Comparison of ENCODE assay signal across 7 cellular contexts in the genomic region with DNA sequence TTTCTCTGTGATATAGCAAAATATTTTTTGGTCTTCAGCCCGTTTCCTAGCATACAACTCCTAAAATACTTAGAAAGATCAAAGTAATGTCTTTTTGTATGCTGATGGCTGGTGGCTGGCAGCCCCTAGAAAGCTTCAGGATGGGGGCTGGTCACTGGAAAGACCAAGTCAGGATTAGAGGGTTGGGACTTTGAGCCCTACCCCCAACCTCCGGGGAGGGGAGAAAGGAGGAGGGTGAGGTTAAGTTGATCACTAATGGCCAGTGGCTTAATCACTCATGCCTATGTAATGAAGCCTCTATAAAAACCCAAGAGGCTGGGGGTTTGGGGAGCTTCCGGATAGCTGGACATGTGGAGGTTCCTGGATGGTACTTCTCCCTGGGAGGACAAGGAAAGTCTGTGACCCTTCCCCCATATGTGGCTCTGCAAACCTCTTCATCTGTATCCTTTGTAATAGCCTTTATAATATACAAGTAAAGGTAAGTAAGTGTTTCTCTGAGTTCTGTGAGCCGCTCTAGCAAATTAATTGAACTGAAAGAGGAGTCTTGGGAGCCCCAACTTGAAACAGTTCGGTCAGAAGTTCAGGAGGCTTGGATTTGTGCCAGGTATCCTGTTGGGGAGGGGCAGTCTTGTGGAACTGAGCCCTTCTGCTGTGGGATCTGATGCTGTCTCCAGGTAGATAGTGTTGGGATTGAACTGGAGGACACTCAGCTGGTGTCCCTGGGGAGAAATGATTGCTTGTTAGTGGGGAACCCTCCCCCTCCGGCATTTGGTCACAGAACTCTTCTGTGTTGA. TPM values are rescaled to one million over a fixed set of nuclear protein-coding genes. Genes with fewer than 3 reads are reported as not detected.
DNase-seq lines count a peak whose midpoint lies in the region; ATAC-seq lines count a peak whose summit lies in the region.
"Had no signal": no experiment of that assay in that cellular context is flagged by ENCODE, and none has a peak within 500 bp of the region (broad histone marks: within the 10 kb centered on the region; RNA-seq: fewer than 3 reads in every experiment).

No MANE protein-coding gene starts in this region.

- no peaks in the 10 kb centered on the region for H3K27me3 Mint-ChIP-seq in activated T-cell treated with anti-CD3 and anti-CD28 coated beads, Interleukin-2, amount 50 U/mL, for 24 hours
- no peaks in the 10 kb centered on the region for H3K27me3 Mint-ChIP-seq in activated T-helper 2 cell treated with anti-CD3 and anti-CD28 coated beads, Interferon-gamma antibody, Interleukin-2, Interleukin-4, amounts not matched to agents 10 μg/mL and 5 μg/mL and 100 μg/mL, durations not matched to agents 14 hours and 24 hours and 36 hours (ENCODE audit: low read depth)

- intact Hi-C loops in activated T-helper 2 cell treated with anti-CD3 and anti-CD28 coated beads, Interferon-gamma antibody, Interleukin-2, Interleukin-4, amounts not matched to agents 10 μg/mL and 5 μg/mL and 100 μg/mL, durations not matched to agents 14 hours and 24 hours and 36 hours (cut with micrococcal nuclease), result no loop called here

- no peaks in the 10 kb centered on the region for H3K27me3 ChIP-seq in skeletal muscle tissue (ENCODE audit: control insufficient read depth in 3 of 3, insufficient read depth in 3 of 3, low read length in 3 of 3)
- H3K27me3 ChIP-seq in HAP-1 (ENCODE audit: low read depth), result no peaks in the 10 kb centered on the region

- no peaks in the 10 kb centered on the region for H3K9me3 ChIP-seq in skeletal muscle tissue (ENCODE audit: control insufficient read depth in 3 of 3, low read length in 3 of 3)
- H3K9me3 ChIP-seq in HAP-1, result no peaks in the 10 kb centered on the region

- peak overlapping the region; percentile 54 for H3K27ac ChIP-seq in skeletal muscle tissue (ENCODE audit: low read depth, low read length)

- in situ Hi-C loops in HAP-1 (cut with MboI; ENCODE audit: low sequenced_read_pairs), result no loop called here

- peak overlapping the region; percentile 93 for H3K27ac Mint-ChIP-seq in activated T-cell treated with anti-CD3 and anti-CD28 coated beads, Interleukin-2, amount 50 U/mL, for 24 hours
- peak overlapping the region; percentile 46 for H3K27ac Mint-ChIP-seq in activated T-helper 2 cell treated with anti-CD3 and anti-CD28 coated beads, Interferon-gamma antibody, Interleukin-2, Interleukin-4, amounts not matched to agents 10 μg/mL and 5 μg/mL and 100 μg/mL, durations not matched to agents 14 hours and 24 hours and 36 hours

- no peaks in the 10 kb centered on the region for H3K9me3 Mint-ChIP-seq in activated T-cell treated with anti-CD3 and anti-CD28 coated beads, Interleukin-2, amount 50 U/mL, for 24 hours
- no peaks in the 10 kb centered on the region for H3K9me3 Mint-ChIP-seq in activated T-helper 2 cell treated with anti-CD3 and anti-CD28 coated beads, Interferon-gamma antibody, Interleukin-2, Interleukin-4, amounts not matched to agents 10 μg/mL and 5 μg/mL and 100 μg/mL, durations not matched to agents 14 hours and 24 hours and 36 hours
- H3K9me3 Mint-ChIP-seq: CD14-positive monocyte had no signal

- ATAC-seq in HG03565 (IDR thresholded peaks at IDR 0.05; ENCODE audit: unreplicated experiment), result no peak

- no peak for DNase-seq in activated T-cell treated with anti-CD3 and anti-CD28 coated beads, Interleukin-2, amount 50 U/mL, for 24 hours
- DNase-seq in activated T-cell treated with anti-CD3 and anti-CD28 coated beads, Interleukin-2, amount 50 U/mL, for 48 hours, result no peak
- no peak for DNase-seq in activated T-helper 2 cell treated with anti-CD3 and anti-CD28 coated beads, Interferon-gamma antibody, Interleukin-2, Interleukin-4, amounts not matched to agents 10 μg/mL and 5 μg/mL and 100 μg/mL, durations not matched to agents 14 hours and 24 hours and 36 hours (ENCODE audit: low spot score)
- DNase-seq in HAP-1 (ENCODE audit: low spot score in 2 of 2), result no peak

- peaks cover 75% of the 10 kb centered on the region for H3K4me1 Mint-ChIP-seq in activated T-cell treated with anti-CD3 and anti-CD28 coated beads, Interleukin-2, amount 50 U/mL, for 24 hours (ENCODE audit: low read depth)
- peaks cover 60% of the 10 kb centered on the region for H3K4me1 Mint-ChIP-seq in activated T-helper 2 cell treated with anti-CD3 and anti-CD28 coated beads, Interferon-gamma antibody, Interleukin-2, Interleukin-4, amounts not matched to agents 10 μg/mL and 5 μg/mL and 100 μg/mL, durations not matched to agents 14 hours and 24 hours and 36 hours (ENCODE audit: low read depth)

- H3K36me3 ChIP-seq in skeletal muscle tissue (ENCODE audit: control insufficient read depth in 3 of 3, insufficient read depth in 3 of 3, low read length in 3 of 3), result peaks cover 0 to 5% (median under 1%) of the 10 kb centered on the region in 3 donors
- H3K36me3 ChIP-seq in HAP-1 (replicated peaks), result peaks cover 10% of the 10 kb centered on the region

- H3K4me1 ChIP-seq in skeletal muscle tissue (ENCODE audit: control insufficient read depth in 3 of 3, insufficient read depth in 3 of 3, low read length in 3 of 3) (peaks cover 40 to 73% (median 49%) of the 10 kb centered on the region in 3 donors), HAP-1 (peaks cover 18% of the 10 kb centered on the region)

- peak overlapping the region in 2 of 3 donors; percentile 5 to 40 for H3K9ac ChIP-seq in skeletal muscle tissue (ENCODE audit: low read depth in 1 of 3, low read length in 3 of 3)

- peak overlapping the region; percentile 60 for H3K4me3 Mint-ChIP-seq in activated T-cell treated with anti-CD3 and anti-CD28 coated beads, Interleukin-2, amount 50 U/mL, for 24 hours
- H3K4me3 Mint-ChIP-seq in activated T-helper 2 cell treated with anti-CD3 and anti-CD28 coated beads, Interferon-gamma antibody, Interleukin-2, Interleukin-4, amounts not matched to agents 10 μg/mL and 5 μg/mL and 100 μg/mL, durations not matched to agents 14 hours and 24 hours and 36 hours (ENCODE audit: low read depth), result peak overlapping the region; percentile 52
- H3K4me3 Mint-ChIP-seq: CD14-positive monocyte had no signal

- H3K4me3 ChIP-seq in skeletal muscle tissue (ENCODE audit: low read length in 3 of 3) (peak overlapping the region in 2 of 3 donors; percentile 6 to 26), HAP-1 (no peak overlapping the region)

- peaks cover 73% of the 10 kb centered on the region for H3K36me3 Mint-ChIP-seq in activated T-cell treated with anti-CD3 and anti-CD28 coated beads, Interleukin-2, amount 50 U/mL, for 24 hours (ENCODE audit: low read depth)
- peaks cover 66% of the 10 kb centered on the region for H3K36me3 Mint-ChIP-seq in activated T-helper 2 cell treated with anti-CD3 and anti-CD28 coated beads, Interferon-gamma antibody, Interleukin-2, Interleukin-4, amounts not matched to agents 10 μg/mL and 5 μg/mL and 100 μg/mL, durations not matched to agents 14 hours and 24 hours and 36 hours (ENCODE audit: low read depth)

RNA-seq across cellular contexts. Expression of a gene that starts 3.5 kb away (rescaled TPM):
- total RNA-seq in activated T-helper 2 cell treated with anti-CD3 and anti-CD28 coated beads, Interferon-gamma antibody, Interleukin-2, Interleukin-4, amounts not matched to agents 10 μg/mL and 5 μg/mL and 100 μg/mL, durations not matched to agents 14 hours and 24 hours and 36 hours, result 107 and 108 TPM in 2 replicates
- total RNA-seq in skeletal muscle tissue, result 9.4 TPM

RNA-seq across cellular contexts. Expression of a gene that starts 22.6 kb away (rescaled TPM):
- total RNA-seq in activated T-helper 2 cell treated with anti-CD3 and anti-CD28 coated beads, Interferon-gamma antibody, Interleukin-2, Interleukin-4, amounts not matched to agents 10 μg/mL and 5 μg/mL and 100 μg/mL, durations not matched to agents 14 hours and 24 hours and 36 hours, result 9.0 and 10.3 TPM in 2 replicates
- 23.0 TPM for total RNA-seq in skeletal muscle tissue

RNA-seq across cellular contexts. Expression of a gene that starts 31.9 kb away (rescaled TPM):
- 0.23 and 0.34 TPM in 2 replicates for total RNA-seq in activated T-helper 2 cell treated with anti-CD3 and anti-CD28 coated beads, Interferon-gamma antibody, Interleukin-2, Interleukin-4, amounts not matched to agents 10 μg/mL and 5 μg/mL and 100 μg/mL, durations not matched to agents 14 hours and 24 hours and 36 hours
- not detected for total RNA-seq in skeletal muscle tissue

RNA-seq across cellular contexts. Expression of a gene that starts 42.9 kb away (rescaled TPM):
- total RNA-seq in activated T-helper 2 cell treated with anti-CD3 and anti-CD28 coated beads, Interferon-gamma antibody, Interleukin-2, Interleukin-4, amounts not matched to agents 10 μg/mL and 5 μg/mL and 100 μg/mL, durations not matched to agents 14 hours and 24 hours and 36 hours, result 24.7 and 26.7 TPM in 2 replicates
- total RNA-seq in skeletal muscle tissue, result 11.0 TPM

RNA-seq across cellular contexts. Expression of a gene that starts 43.0 kb away (rescaled TPM):
- 80.5 and 90.7 TPM in 2 replicates for total RNA-seq in activated T-helper 2 cell treated with anti-CD3 and anti-CD28 coated beads, Interferon-gamma antibody, Interleukin-2, Interleukin-4, amounts not matched to agents 10 μg/mL and 5 μg/mL and 100 μg/mL, durations not matched to agents 14 hours and 24 hours and 36 hours
- 49.1 TPM for total RNA-seq in skeletal muscle tissue

Comparison
In these comparisons a context has a peak if more than half of its experiments do, and no peak if none do; other contexts are left out.
1. RNA of a gene that starts 3.5 kb away (total RNA-seq): 107 to 108 TPM in activated T-helper 2 cell treated with anti-CD3 and anti-CD28 coated beads, Interferon-gamma antibody, Interleukin-2, Interleukin-4, amounts not matched to agents 10 μg/mL and 5 μg/mL and 100 μg/mL, durations not matched to agents 14 hours and 24 hours and 36 hours; 9.4 TPM in skeletal muscle tissue (single experiment); every median in the first group is over 10 times any median in the second.